11 cellular contexts compared by ENCODE assay signal in genomic region chr2:48510329-48510728, GRCh38. TPM values are rescaled to one million over a fixed set of nuclear protein-coding genes. Genes with fewer than 3 reads are reported as not detected.
DNase-seq lines count a peak whose midpoint lies in the region; ATAC-seq and TF ChIP-seq lines count a peak whose summit lies in the region.
"Had no signal": no experiment of that assay in that cellular context is flagged by ENCODE, and none has a peak within 500 bp of the region (broad histone marks: within the 10 kb centered on the region; RNA-seq: fewer than 3 reads in every experiment).

No MANE protein-coding gene starts in this region.

- H3K36me3 ChIP-seq in adipocyte (ENCODE audit: control insufficient read depth, insufficient read depth, low read length, severe bottlenecking) (peaks cover 12% of the 10 kb centered on the region), gastroesophageal sphincter (peaks cover 0 to 31% of the 10 kb centered on the region in 2 donors), thyroid gland (peaks cover 5 to 23% of the 10 kb centered on the region in 2 donors)

- 26 to 45% methylated on average over 2 to 3 of the region's 3 CpGs for WGBS in gastroesophageal sphincter (ENCODE audit: low coverage in 1 of 2), 2 donors
- WGBS in thyroid gland, 2 donors = 35 to 54% methylated on average over 3 of the region's 3 CpGs

- H3K4me1 ChIP-seq in adipocyte (ENCODE audit: control insufficient read depth, insufficient read depth, low read length) = peaks cover 52% of the 10 kb centered on the region
- H3K4me1 ChIP-seq in gastroesophageal sphincter = peaks cover 0 to 58% (median 10%) of the 10 kb centered on the region in 3 donors
- peaks cover 26 to 36% of the 10 kb centered on the region in 2 donors for H3K4me1 ChIP-seq in thyroid gland

- no peak for TF ChIP-seq POLR2A in gastroesophageal sphincter (IDR thresholded peaks at IDR 0.05)
- no peak for TF ChIP-seq POLR2A in thyroid gland (IDR thresholded peaks at IDR 0.05)

- intact Hi-C loops in thyroid gland (cut with DNase I) = loop anchor here (10.0 kb wide), 1 partner anchor 74 kb away; no protein-coding TSS in a partner anchor

- H3K4me3 ChIP-seq in adipocyte (ENCODE audit: low read length) = peak overlapping the region; percentile 45
- no peak overlapping the region for H3K4me3 ChIP-seq in gastroesophageal sphincter
- no peak overlapping the region for H3K4me3 ChIP-seq in thyroid gland (replicated peaks in 1 of 3)

- H3K4me3 Mint-ChIP-seq in T-helper 2 cell treated with Interferon-gamma antibody and Interleukin-4, amounts not matched to agents 5 μg/mL and 100 μg/mL, for 36 hours = peak overlapping the region; percentile 6

- no peak for TF ChIP-seq CTCF in gastroesophageal sphincter (IDR thresholded peaks at IDR 0.05)
- no peak for TF ChIP-seq CTCF in thyroid gland (IDR thresholded peaks at IDR 0.05)

- H3K4me1 Mint-ChIP-seq in T-helper 2 cell treated with Interferon-gamma antibody and Interleukin-4, amounts not matched to agents 5 μg/mL and 100 μg/mL, for 36 hours (ENCODE audit: low read depth) = peaks cover 21% of the 10 kb centered on the region

- H3K27me3 ChIP-seq in adipocyte (replicated peaks; ENCODE audit: control insufficient read depth, insufficient read depth, low read length) (no peaks in the 10 kb centered on the region), gastroesophageal sphincter (no peaks in the 10 kb centered on the region), thyroid gland (no peaks in the 10 kb centered on the region)

- no peaks in the 10 kb centered on the region for H3K9me3 Mint-ChIP-seq in T-helper 2 cell treated with Interferon-gamma antibody and Interleukin-4, amounts not matched to agents 5 μg/mL and 100 μg/mL, for 36 hours

- DNase-seq in T-helper 2 cell treated with Interferon-gamma antibody and Interleukin-4, amounts not matched to agents 5 μg/mL and 100 μg/mL, for 36 hours (ENCODE audit: low spot score) = no peak
- DNase-seq in T-helper 2 cell (no peak), adipocyte (ENCODE audit: low read depth) (peak; percentile 77), thyroid gland (no peak), amniotic stem cell (lab: John Stamatoyannopoulos, UW) (no peak), Ammon's horn (ENCODE audit: low spot score) (no peak)
- DNase-seq: MM.1S, nucleus accumbens had no signal

- peak overlapping the region; percentile 68 for H3K9ac ChIP-seq in adipocyte (ENCODE audit: low read length)

- no peak for TF ChIP-seq EP300 in gastroesophageal sphincter (IDR thresholded peaks at IDR 0.05)

- no peaks in the 10 kb centered on the region for H3K27me3 Mint-ChIP-seq in T-helper 2 cell treated with Interferon-gamma antibody and Interleukin-4, amounts not matched to agents 5 μg/mL and 100 μg/mL, for 36 hours (ENCODE audit: low read depth)

- peak overlapping the region; percentile 12 for H3K27ac Mint-ChIP-seq in T-helper 2 cell treated with Interferon-gamma antibody and Interleukin-4, amounts not matched to agents 5 μg/mL and 100 μg/mL, for 36 hours

- H3K27ac ChIP-seq in gastroesophageal sphincter (peak overlapping the region; percentile 48 to 93 (median 72)), thyroid gland (peak overlapping the region in 2 of 3 donors; percentile 48 to 74)

- ATAC-seq in gastroesophageal sphincter (peak; percentile 25), HG02884 (IDR thresholded peaks at IDR 0.05; ENCODE audit: unreplicated experiment) (no peak)
- ATAC-seq: activated CD4-positive, CD25-positive, alpha-beta regulatory T cell treated with anti-CD3 and anti-CD28 coated beads, Interleukin-2, amount 50 U/mL, for 24 hours had no signal

- H3K9me3 ChIP-seq in adipocyte (ENCODE audit: control insufficient read depth, low read length) (no peaks in the 10 kb centered on the region), gastroesophageal sphincter (no peaks in the 10 kb centered on the region), thyroid gland (no peaks in the 10 kb centered on the region)

- peaks cover 58% of the 10 kb centered on the region for H3K36me3 Mint-ChIP-seq in T-helper 2 cell treated with Interferon-gamma antibody and Interleukin-4, amounts not matched to agents 5 μg/mL and 100 μg/mL, for 36 hours (ENCODE audit: low read depth)

RNA-seq across cellular contexts. Expression of gene STON1, which starts 19.6 kb away (rescaled TPM):
- total RNA-seq in gastroesophageal sphincter = 100 to 1,000 TPM; 118 to 263 (median 158) TPM
- 10 to 100 TPM; 11.4 to 29.8 (median 15.3) TPM for total RNA-seq in thyroid gland
